In genomic region chr3:133827136-133827535, GRCh38 we compare ENCODE assay signal across 22 cellular contexts.
"Had no signal": no experiment of that assay in that cellular context is flagged by ENCODE, and none has a peak within 500 bp of the region (broad histone marks: within the 10 kb centered on the region; RNA-seq: fewer than 3 reads in every experiment).

No MANE protein-coding gene starts in this region.

- ATAC-seq: activated CD8-positive, alpha-beta T cell treated with anti-CD3 and anti-CD28 coated beads for 36 hours; activated naive CD4-positive, alpha-beta T cell treated with anti-CD3 and anti-CD28 coated beads, Interleukin-2, amount 50 U/mL, for 72 hours; activated T-cell treated with anti-CD3 and anti-CD28 coated beads, Interleukin-2, amount 50 U/mL, for 4 hours; body of pancreas had no signal

- DNase-seq: activated CD4-positive, alpha-beta T cell treated with anti-CD3 and anti-CD28 coated beads, Interleukin-2, amount 10 ng/mL, durations not matched to agents 24 days and 14 days; activated CD4-positive, alpha-beta T cell treated with anti-CD3 and anti-CD28 coated beads, Interleukin-2, amount 50 U/mL, for 4 hours; activated CD8-positive, alpha-beta memory T cell treated with anti-CD3 and anti-CD28 coated beads, Interleukin-2, amount 50 U/mL, for 4 hours; activated CD8-positive, alpha-beta T cell treated with anti-CD3 and anti-CD28 coated beads for 36 hours; activated gamma-delta T cell treated with Interleukin-2 at 50 U/mL for 16 hours; activated naive CD4-positive, alpha-beta T cell treated with anti-CD3 and anti-CD28 coated beads for 36 hours; activated T-cell treated with anti-CD3 and anti-CD28 coated beads for 4 hours; activated T-cell treated with anti-CD3 and anti-CD28 coated beads, Interleukin-2, amount 50 U/mL, for 4 hours; body of pancreas; central memory CD4-positive, alpha-beta T cell; MM.1S; MV-4-11; NCI-H1092; NCI-H1436 treated with DMSO at 0.1 percent for 48 hours; NCI-H1694 treated with DMSO at 0.1 percent for 48 hours; NCI-H2029 treated with DMSO at 0.1 percent for 48 hours; NCI-H2171 treated with DMSO at 0.1 percent for 48 hours; NCI-H226; NCI-H524 treated with DMSO at 0.1 percent for 48 hours; SHP77; SJCRH30 had no signal
